8 cellular contexts compared by ENCODE assay signal in genomic region chr14:54691525-54692260, GRCh38.
DNase-seq lines count a peak whose midpoint lies in the region; ATAC-seq and TF ChIP-seq lines count a peak whose summit lies in the region.

No MANE protein-coding gene starts in this region.

- H3K27me3 ChIP-seq in DOHH2 (ENCODE audit: control insufficient read depth, low read length): no peaks in the 10 kb centered on the region
- no peaks in the 10 kb centered on the region for H3K27me3 ChIP-seq in PC-9 (ENCODE audit: insufficient read depth, low read depth)
- no peaks in the 10 kb centered on the region for H3K27me3 ChIP-seq in trophoblast cell (ENCODE audit: insufficient read depth, low read length)
- H3K27me3 ChIP-seq in vagina: no peaks in the 10 kb centered on the region

- H3K79me2 ChIP-seq in DOHH2 (ENCODE audit: control insufficient read depth, low read length) (no peaks in the 10 kb centered on the region), PC-9 (ENCODE audit: low read depth) (0 out of 2 replicates have a peak, but pooled peaks cover 9% of the 10 kb centered on the region), trophoblast cell (ENCODE audit: control insufficient read depth, insufficient read depth, low read length, poor library complexity) (no peaks in the 10 kb centered on the region)

- no peak overlapping the region for H2AK5ac ChIP-seq in trophoblast cell (ENCODE audit: low read length)

- H3K4me3 ChIP-seq in DOHH2 (ENCODE audit: low read length): no peak overlapping the region
- H3K4me3 ChIP-seq in PC-9: no peak overlapping the region
- no peak overlapping the region for H3K4me3 ChIP-seq in trophoblast cell (ENCODE audit: low read depth, low read length)
- H3K4me3 ChIP-seq in vagina: no peak overlapping the region

- H3K4me1 ChIP-seq in DOHH2 (ENCODE audit: control insufficient read depth, low read length) (no peaks in the 10 kb centered on the region), PC-9 (replicated peaks; ENCODE audit: insufficient read depth) (peaks cover 4% of the 10 kb centered on the region), trophoblast cell (ENCODE audit: control insufficient read depth in 1 of 2, insufficient read depth in 2 of 2, low read length in 2 of 2) (peaks cover 0 to 8% of the 10 kb centered on the region in 2 experiments), vagina (peaks cover 35% of the 10 kb centered on the region)

- CTCF ChIA-PET in PC-9 (lab: Charles Lee): interaction anchor here (0.5 to 1.5 kb wide), 10 partner anchors 10 to 967 kb away, joined by 3 to 21 read pairs (median 4); no protein-coding TSS in a partner anchor

- no peak overlapping the region for H3K23ac ChIP-seq in trophoblast cell (ENCODE audit: low read length)

- H3K27ac ChIP-seq in DOHH2 (ENCODE audit: low read depth, low read length) (no peak overlapping the region), PC-9 (no peak overlapping the region), trophoblast cell (ENCODE audit: low read depth, low read length) (no peak overlapping the region), vagina (peak overlapping the region; percentile 30)

- no peak overlapping the region for H3K9ac ChIP-seq in trophoblast cell (ENCODE audit: low read length)

- H3K36me3 ChIP-seq in DOHH2 (ENCODE audit: control insufficient read depth, low read length) (no peaks in the 10 kb centered on the region), PC-9 (ENCODE audit: low read depth) (no peaks in the 10 kb centered on the region), trophoblast cell (ENCODE audit: control insufficient read depth in 1 of 2, insufficient read depth in 2 of 2, low read length in 2 of 2) (peaks cover 0 to 3% of the 10 kb centered on the region in 2 experiments), vagina (no peaks in the 10 kb centered on the region)

- H4K8ac ChIP-seq in trophoblast cell (ENCODE audit: low read depth, low read length): no peak overlapping the region

- H2AFZ ChIP-seq in PC-9 (no peak overlapping the region), trophoblast cell (ENCODE audit: insufficient read depth, low read length, poor library complexity) (no peak overlapping the region)

- no peak overlapping the region for H3K18ac ChIP-seq in trophoblast cell (ENCODE audit: low read length)

- POLR2A ChIA-PET in PC-9 (lab: Charles Lee; ENCODE audit: unreplicated experiment): interaction anchor here (0.5 to 0.6 kb wide), 2 partner anchors 124 to 1413 kb away, joined by 3 to 4 read pairs; no protein-coding TSS in a partner anchor

- no CpG with 5 or more reads among the region's 5 CpGs for WGBS in trophoblast cell (ENCODE audit: extremely low coverage, insufficient coverage, insufficient read length)

- no peak overlapping the region for H3K14ac ChIP-seq in trophoblast cell (ENCODE audit: low read length)

- no peak overlapping the region for H4K91ac ChIP-seq in trophoblast cell (ENCODE audit: low read depth, low read length)

- no peak for TF ChIP-seq POLR2A in vagina (IDR thresholded peaks at IDR 0.05)

- no peak overlapping the region for H3K4ac ChIP-seq in trophoblast cell (ENCODE audit: low read depth, low read length)

- H3K9me2 ChIP-seq in DOHH2 (replicated peaks; ENCODE audit: control insufficient read depth, low read length): no peaks in the 10 kb centered on the region
- H3K9me2 ChIP-seq in PC-9 (ENCODE audit: insufficient read depth): no peaks in the 10 kb centered on the region; the same call in 1 of the 2 replicates

- no peak overlapping the region for H2BK5ac ChIP-seq in trophoblast cell (ENCODE audit: low read depth, low read length, poor library complexity)

- no peak overlapping the region for H3K4me2 ChIP-seq in DOHH2 (ENCODE audit: low read length)
- no peak overlapping the region for H3K4me2 ChIP-seq in PC-9
- H3K4me2 ChIP-seq in trophoblast cell (ENCODE audit: low read length): no peak overlapping the region

- TF ChIP-seq CTCF in DOHH2 (IDR thresholded peaks at IDR 0.05; ENCODE audit: low read depth, low read length, poor library complexity, severe bottlenecking) (peak; percentile 83), PC-9 (conservative IDR thresholded peaks at IDR 0.05) (peak; percentile 87), vagina (IDR thresholded peaks at IDR 0.05) (peak; percentile 63 to 80 (median 66))

- intact Hi-C loops in PC-9 (cut with micrococcal nuclease; ENCODE audit: unreplicated experiment) (loop anchor here (1.0 to 5.0 kb wide), 4 partner anchors 39 to 127 kb away; no protein-coding TSS in a partner anchor), Right ventricle myocardium inferior (cut with DNase I) (loop anchor here (1.0 to 5.0 kb wide), 2 partner anchors 36 to 125 kb away; no protein-coding TSS in a partner anchor), vagina (cut with DNase I) (loop anchor here (5.0 kb wide), 1 partner anchor 81 kb away; no protein-coding TSS in a partner anchor)

- H2BK12ac ChIP-seq in trophoblast cell (ENCODE audit: low read length): no peak overlapping the region

- no peak overlapping the region for H4K12ac ChIP-seq in trophoblast cell (ENCODE audit: low read depth, low read length)

- H3K9me3 ChIP-seq in DOHH2 (ENCODE audit: control insufficient read depth, insufficient read depth, low read length): no peaks in the 10 kb centered on the region
- no peaks in the 10 kb centered on the region for H3K9me3 ChIP-seq in PC-9 (ENCODE audit: insufficient read depth, low read depth)
- H3K9me3 ChIP-seq in trophoblast cell (ENCODE audit: insufficient read depth, low read depth, low read length): no peaks in the 10 kb centered on the region
- no peaks in the 10 kb centered on the region for H3K9me3 ChIP-seq in vagina

- DNase-seq in PC-9 (peak; percentile 49 to 73), Right ventricle myocardium inferior (ENCODE audit: missing footprints) (peak; percentile 82), trophoblast cell (peak; percentile 65 to 73), vagina (ENCODE audit: extremely low spot score in 2 of 2) (no peak)
- DNase-seq in activated naive CD4-positive, alpha-beta T cell treated with Interleukin-2 at 50 U/mL for 16 hours: peak; percentile 40

- no peaks in the 10 kb centered on the region for H3K79me1 ChIP-seq in trophoblast cell (ENCODE audit: low read length)

- no peaks in the 10 kb centered on the region for H4K20me1 ChIP-seq in DOHH2 (ENCODE audit: control insufficient read depth, insufficient read depth, low read depth, low read length)
- no peaks in the 10 kb centered on the region for H4K20me1 ChIP-seq in PC-9 (ENCODE audit: insufficient read depth)

- no peak overlapping the region for H2BK120ac ChIP-seq in trophoblast cell (ENCODE audit: insufficient read depth, low read length, poor library complexity)

- no TSS peak for BruUV-seq in PC-9 (replicated peaks; lab: Mats Ljungman, UMichigan)

- H3F3A ChIP-seq in DOHH2 (ENCODE audit: control insufficient read depth, insufficient read depth) (no peaks in the 10 kb centered on the region), PC-9 (ENCODE audit: insufficient read depth, low read depth) (no peaks in the 10 kb centered on the region)

- ATAC-seq in HG03439 (IDR thresholded peaks at IDR 0.05; ENCODE audit: unreplicated experiment) (peak; percentile 59), Right ventricle myocardium inferior (peak; percentile 86), GM18909 (IDR thresholded peaks at IDR 0.05; ENCODE audit: poor library complexity, unreplicated experiment) (no peak)

Comparison
In these comparisons a context has a peak if more than half of its experiments do, and no peak if none do; other contexts are left out.
1. DNase-seq: peak in PC-9 (2 of 2), activated naive CD4-positive, alpha-beta T cell treated with Interleukin-2 at 50 U/mL for 16 hours (single experiment), Right ventricle myocardium inferior (single experiment) and trophoblast cell (2 of 2); none in vagina (0 of 2).
2. Peak in every context shown above with its lines, with median percentiles within 50 percentile points of each other: CTCF ChIP-seq.